ENCODE assay signal across 9 cellular contexts in the genomic region with DNA sequence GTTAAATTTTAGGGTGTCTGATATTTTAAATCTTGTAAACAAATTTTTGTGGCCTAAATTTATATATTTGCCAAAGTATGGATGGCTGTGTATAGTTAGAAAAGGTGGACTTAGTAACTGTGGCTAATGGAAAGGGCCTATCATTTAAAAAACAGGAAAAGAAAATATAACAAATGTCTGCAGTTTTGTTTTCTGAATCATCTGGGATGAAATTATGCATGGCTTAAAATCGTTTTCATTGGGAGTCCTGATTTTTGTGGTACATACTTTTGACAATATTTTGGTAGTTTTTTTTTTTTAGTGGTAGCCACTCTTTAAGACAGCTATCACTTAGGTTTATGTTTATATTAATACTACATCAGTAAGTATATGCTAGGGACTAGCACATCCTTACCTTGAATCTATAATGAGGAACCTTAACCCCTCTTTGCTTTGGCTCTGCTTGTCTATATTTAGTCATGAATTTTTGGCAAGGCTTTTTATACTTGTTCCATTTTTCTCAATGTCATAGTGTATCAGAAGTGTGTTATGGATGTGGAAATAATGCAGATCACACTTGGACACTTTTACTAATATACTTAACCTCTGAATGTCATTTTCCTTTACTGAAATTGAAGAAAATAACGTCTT. TPM values are rescaled to one million over a fixed set of nuclear protein-coding genes. Genes with fewer than 3 reads are reported as not detected.
DNase-seq lines count a peak whose midpoint lies in the region; ATAC-seq and TF ChIP-seq lines count a peak whose summit lies in the region.
"Had no signal": no experiment of that assay in that cellular context is flagged by ENCODE, and none has a peak within 500 bp of the region (broad histone marks: within the 10 kb centered on the region; RNA-seq: fewer than 3 reads in every experiment).

No MANE protein-coding gene starts in this region.

- H3K4me1 ChIP-seq in Peyer's patch, result peaks cover 0 to 40% (median 1%) of the 10 kb centered on the region in 4 donors

- intact Hi-C loops in posterior cingulate gyrus (cut with DNase I), result loop anchor here (10.0 kb wide), 1 partner anchor 172 kb away; no protein-coding TSS in a partner anchor

- DNase-seq in Peyer's patch (no peak), epithelial cell of proximal tubule (ENCODE audit: low read depth) (no peak), skeletal muscle cell (ENCODE audit: low read depth) (no peak), NCI-H1092 treated with DMSO at 0.1 percent for 48 hours (lab: John Stamatoyannopoulos, UW) (no peak), NCI-H2171 (lab: John Stamatoyannopoulos, UW) (no peak), posterior cingulate gyrus (no peak)
- DNase-seq: activated CD4-positive, alpha-beta T cell treated with anti-CD3 and anti-CD28 coated beads for 1 hour had no signal

- H3K27ac ChIP-seq in Peyer's patch, result peak overlapping the region; percentile 43 to 98 (median 70)

- H3K9me3 ChIP-seq in Peyer's patch, result no peaks in the 10 kb centered on the region

- ATAC-seq in GM18873 (IDR thresholded peaks at IDR 0.05; ENCODE audit: low FRiP score, unreplicated experiment), result no peak

- TF ChIP-seq CTCF in Peyer's patch (IDR thresholded peaks at IDR 0.05) (no peak), epithelial cell of proximal tubule (conservative IDR thresholded peaks at IDR 0.05; ENCODE audit: low read depth, low read length) (no peak)

- no peaks in the 10 kb centered on the region for H3K27me3 ChIP-seq in Peyer's patch

- H3K4me3 ChIP-seq in GM08714 (ENCODE audit: low read length) (peak overlapping the region; percentile 98; the same call in 1 of the 2 replicates), Peyer's patch (peak overlapping the region in 3 of 4 donors; percentile 8 to 94 (median 28)), epithelial cell of proximal tubule (ENCODE audit: low read depth, low read length) (peak overlapping the region; percentile 74), skeletal muscle cell (ENCODE audit: low read depth, low read length) (peak overlapping the region; percentile 76)

- no peaks in the 10 kb centered on the region for H3K36me3 ChIP-seq in Peyer's patch

- TF ChIP-seq POLR2A in Peyer's patch (IDR thresholded peaks at IDR 0.05), result no peak

RNA-seq across cellular contexts. Expression of gene ARID1B, which starts 5.6 kb away (rescaled TPM):
- total RNA-seq in Peyer's patch (100 to 1,000 TPM; 117 to 174 (median 149) TPM), epithelial cell of proximal tubule (17.3 and 18.5 TPM in 2 replicates)

Comparison
In these comparisons a context has a peak if more than half of its experiments do, and no peak if none do; other contexts are left out.
1. H3K4me3 ChIP-seq: peak in every context shown above with its lines; median percentile 98 in GM08714; 76 in skeletal muscle cell; 74 in epithelial cell of proximal tubule; 28 in Peyer's patch.